Comparison of ENCODE assay signal across 10 cellular contexts in the genomic region with DNA sequence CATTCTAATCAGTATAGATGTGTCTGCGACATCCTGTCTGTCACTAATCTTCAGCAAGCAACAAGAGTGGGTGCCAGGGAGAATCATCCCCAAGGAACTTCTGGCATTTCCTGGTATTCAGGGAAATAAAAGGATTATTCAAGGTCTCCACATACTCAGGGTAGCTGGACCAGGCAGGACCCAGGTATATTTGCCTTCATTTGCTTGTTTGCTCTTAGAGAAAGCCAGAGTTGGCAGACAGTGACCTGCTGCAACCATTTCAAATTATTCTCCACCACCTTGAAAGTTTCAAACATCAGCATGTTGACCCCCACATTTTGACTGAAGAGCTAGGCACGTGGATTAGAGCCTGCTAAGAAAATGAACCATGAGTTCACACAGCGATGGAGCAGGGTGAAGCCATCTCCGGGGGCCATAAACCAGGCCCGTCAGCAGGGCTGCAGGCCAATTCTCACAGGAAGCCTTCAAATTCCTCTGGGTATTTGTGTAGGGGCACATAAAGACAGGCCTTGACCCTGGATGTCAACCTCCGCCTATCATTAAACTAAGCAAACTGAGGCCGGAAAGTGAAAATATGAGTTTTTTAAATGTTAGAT. TPM values are rescaled to one million over a fixed set of nuclear protein-coding genes. Genes with fewer than 3 reads are reported as not detected.
DNase-seq lines count a peak whose midpoint lies in the region; ATAC-seq and TF ChIP-seq lines count a peak whose summit lies in the region.
"Had no signal": no experiment of that assay in that cellular context is flagged by ENCODE, and none has a peak within 500 bp of the region (broad histone marks: within the 10 kb centered on the region; RNA-seq: fewer than 3 reads in every experiment).

No MANE protein-coding gene starts in this region.

- peaks cover 52% of the 10 kb centered on the region for H3K4me1 ChIP-seq in HUES6 (ENCODE audit: control insufficient read depth, insufficient read depth, low read length)
- H3K4me1 ChIP-seq in breast epithelium = peaks cover 5% of the 10 kb centered on the region in 2 donors
- peaks cover 86 to 99% of the 10 kb centered on the region in 2 donors for H3K4me1 ChIP-seq in thoracic aorta (ENCODE audit: control insufficient read depth in 1 of 2, low read depth in 2 of 2)
- peaks cover 13% of the 10 kb centered on the region for H3K4me1 ChIP-seq in colonic mucosa

- no peaks in the 10 kb centered on the region for H3K9me3 ChIP-seq in HUES6 (ENCODE audit: control insufficient read depth, insufficient read depth, low read depth, low read length)
- H3K9me3 ChIP-seq in breast epithelium = no peaks in the 10 kb centered on the region
- no peaks in the 10 kb centered on the region for H3K9me3 ChIP-seq in thoracic aorta
- H3K9me3 ChIP-seq in colonic mucosa = no peaks in the 10 kb centered on the region
- H3K9me3 ChIP-seq: pancreas had no signal

- H3K4me3 ChIP-seq in HUES6 (ENCODE audit: low read depth, low read length) (no peak overlapping the region), breast epithelium (peak overlapping the region in 1 of 3 donors; percentile 18), thoracic aorta (no peak overlapping the region), colonic mucosa (no peak overlapping the region)
- H3K4me3 ChIP-seq: pancreas had no signal

- no peak overlapping the region for H3K9ac ChIP-seq in HUES6 (ENCODE audit: low read length)
- no peak overlapping the region for H3K9ac ChIP-seq in colonic mucosa (ENCODE audit: low read depth in 2 of 2, low read length in 2 of 2)

- intact Hi-C loops in breast epithelium (cut with DNase I; ENCODE audit: low total_unique reads) (no loop called here), colonic mucosa (cut with DNase I) (no loop called here)

- H3K27me3 ChIP-seq in HUES6 (ENCODE audit: control insufficient read depth, insufficient read depth, low read length) = no peaks in the 10 kb centered on the region
- no peaks in the 10 kb centered on the region for H3K27me3 ChIP-seq in breast epithelium
- no peaks in the 10 kb centered on the region for H3K27me3 ChIP-seq in thoracic aorta (replicated peaks; ENCODE audit: insufficient read depth)
- no peaks in the 10 kb centered on the region for H3K27me3 ChIP-seq in colonic mucosa
- H3K27me3 ChIP-seq: pancreas had no signal

- ATAC-seq in thoracic aorta (ENCODE audit: insufficient number of reproducible peaks, low FRiP score, low read depth) (no peak), GM21737 (IDR thresholded peaks at IDR 0.05; ENCODE audit: unreplicated experiment) (no peak)

- DNase-seq in breast epithelium (ENCODE audit: low spot score in 2 of 2) = no peak
- peak; percentile 83 for DNase-seq in kidney tubule cell (ENCODE audit: low spot score)
- no peak for DNase-seq in thoracic aorta (ENCODE audit: low spot score)
- no peak for DNase-seq in colonic mucosa
- DNase-seq in cerebellar nuclear complex (lab: John Stamatoyannopoulos, UW) = no peak
- no peak for DNase-seq in T-helper 2 cell
- DNase-seq: activated B cell treated with CpG ODN at 0.5 μM for 24 hours, pancreas had no signal

- no peak for TF ChIP-seq CTCF in breast epithelium (IDR thresholded peaks at IDR 0.05)
- TF ChIP-seq CTCF in thoracic aorta (IDR thresholded peaks at IDR 0.05) = no peak
- TF ChIP-seq CTCF in colonic mucosa (IDR thresholded peaks at IDR 0.05) = no peak

- H3K27ac ChIP-seq in HUES6 (ENCODE audit: low read depth, low read length) (peak overlapping the region; percentile 23; the same call in 1 of the 2 replicates), breast epithelium (peak overlapping the region; percentile 74 to 83), thoracic aorta (peak overlapping the region; percentile 67 to 75), colonic mucosa (no peak overlapping the region)

- H3K36me3 ChIP-seq in HUES6 (ENCODE audit: control insufficient read depth, insufficient read depth, low read length) (no peaks in the 10 kb centered on the region), breast epithelium (no peaks in the 10 kb centered on the region), thoracic aorta (no peaks in the 10 kb centered on the region), colonic mucosa (no peaks in the 10 kb centered on the region)
- H3K36me3 ChIP-seq: pancreas had no signal

- TF ChIP-seq POLR2A in breast epithelium (IDR thresholded peaks at IDR 0.05) = no peak

RNA-seq across cellular contexts. Expression of gene TRAM2, which starts 33.0 kb away (rescaled TPM):
- total RNA-seq in breast epithelium = 10 to 100 TPM; 11.9 to 33.0 (median 24.3) TPM
- total RNA-seq in thoracic aorta = 10 to 100 TPM; 40.0 to 41.8 TPM
- total RNA-seq in colonic mucosa = 10 to 100 TPM; 19.1 to 21.2 TPM
